28 cellular contexts compared by ENCODE assay signal in genomic region chr12:124171231-124171985, GRCh38.
DNase-seq lines count a peak whose midpoint lies in the region; ATAC-seq, FAIRE-seq and TF ChIP-seq lines count a peak whose summit lies in the region.
"Had no signal": no experiment of that assay in that cellular context is flagged by ENCODE, and none has a peak within 500 bp of the region (broad histone marks: within the 10 kb centered on the region; RNA-seq: fewer than 3 reads in every experiment).

No MANE protein-coding gene starts in this region.

- H3K36me3 ChIP-seq in astrocyte (ENCODE audit: insufficient read depth, low read length) (no peaks in the 10 kb centered on the region), mucosa of descending colon (ENCODE audit: low read depth) (no peaks in the 10 kb centered on the region), esophagus squamous epithelium (no peaks in the 10 kb centered on the region), ovary (no peaks in the 10 kb centered on the region)
- H3K36me3 ChIP-seq: spleen had no signal

- no peak overlapping the region for H2AFZ ChIP-seq in astrocyte (ENCODE audit: low read depth, low read length)

- H3K27me3 ChIP-seq in astrocyte (ENCODE audit: insufficient read depth, low read length) (no peaks in the 10 kb centered on the region), esophagus squamous epithelium (no peaks in the 10 kb centered on the region), ovary (no peaks in the 10 kb centered on the region)

- no peaks in the 10 kb centered on the region for H3K79me2 ChIP-seq in astrocyte (ENCODE audit: insufficient read depth, low read length)

- DNase-seq in SIG-M5 treated with dmso at 0.1 percent for 504 hours (lab: John Stamatoyannopoulos, UW; ENCODE audit: unreplicated experiment) (peak; percentile 12), SIG-M5 (lab: John Stamatoyannopoulos, UW) (no peak), astrocyte (ENCODE audit: low read depth) (no peak), mucosa of descending colon (no peak), esophagus squamous epithelium (lab: John Stamatoyannopoulos, UW) (no peak), ovary (no peak), LoVo (ENCODE audit: low spot score) (no peak)
- DNase-seq in stimulated activated CD4-positive, alpha-beta T cell treated with anti-CD3 and anti-CD28 coated beads, Interleukin-4, amount 100 ng/mL, for 1 hour = no peak
- DNase-seq: activated CD4-positive, alpha-beta T cell treated with anti-CD3 and anti-CD28 coated beads, Interleukin-2, amount 50 U/mL, for 1 hour; activated CD8-positive, alpha-beta memory T cell treated with anti-CD3 and anti-CD28 coated beads, Interleukin-2, amount 10 ng/mL, durations not matched to agents 7 days and 5 days; activated naive CD4-positive, alpha-beta T cell; activated T-cell treated with anti-CD3 and anti-CD28 coated beads, Interleukin-2, amount 50 U/mL, for 48 hours; CD8-positive, alpha-beta memory T cell; cerebellar nuclear complex; KG1; MM.1S; NCI-H446 treated with DMSO at 0.1 percent for 48 hours; NCI-H82; spleen; stimulated activated CD4-positive, alpha-beta T cell treated with anti-CD3 and anti-CD28 coated beads, Interleukin-2, amount 100 ng/mL, for 48 hours; substantia nigra; T-helper 9 cell had no signal

- 75 to 82% methylated on average over 7 of the region's 8 CpGs for WGBS in esophagus squamous epithelium, 2 donors
- WGBS in ovary, 3 donors = 86 to 87% (median 87%) methylated on average over 8 of the region's 8 CpGs

- peaks cover 4% of the 10 kb centered on the region for H3K27me3 Mint-ChIP-seq in astrocyte (ENCODE audit: low read depth, unreplicated experiment)

- H3K27ac ChIP-seq in astrocyte (ENCODE audit: low read depth, low read length) (no peak overlapping the region), esophagus squamous epithelium (no peak overlapping the region), ovary (no peak overlapping the region)
- H3K27ac ChIP-seq: 22Rv1, spleen had no signal

- no peaks in the 10 kb centered on the region for H4K20me1 ChIP-seq in astrocyte (ENCODE audit: insufficient read depth, low read length)

- no peak overlapping the region for H3K4me3 ChIP-seq in astrocyte (ENCODE audit: insufficient read depth, low read depth, low read length)
- no peak overlapping the region for H3K4me3 ChIP-seq in mucosa of descending colon
- H3K4me3 ChIP-seq in esophagus squamous epithelium = no peak overlapping the region
- no peak overlapping the region for H3K4me3 ChIP-seq in ovary
- H3K4me3 ChIP-seq: spleen had no signal

- no peaks in the 10 kb centered on the region for H3K4me1 ChIP-seq in astrocyte (ENCODE audit: insufficient read depth, low read length)
- H3K4me1 ChIP-seq in mucosa of descending colon (ENCODE audit: low read depth) = no peaks in the 10 kb centered on the region
- no peaks in the 10 kb centered on the region for H3K4me1 ChIP-seq in esophagus squamous epithelium
- H3K4me1 ChIP-seq in ovary (ENCODE audit: insufficient read depth) = peaks cover 2% of the 10 kb centered on the region
- H3K4me1 ChIP-seq: spleen had no signal

- peaks cover 9% of the 10 kb centered on the region for H3K9me3 Mint-ChIP-seq in astrocyte (ENCODE audit: unreplicated experiment)
- H3K9me3 Mint-ChIP-seq: CD8-positive, alpha-beta memory T cell; neural crest cell had no signal

- peak; percentile 61 for ATAC-seq in mucosa of descending colon
- ATAC-seq: activated CD8-positive, alpha-beta memory T cell treated with anti-CD3 and anti-CD28 coated beads, Interleukin-2, amount 10 ng/mL, durations not matched to agents 7 days and 5 days; WTC11 had no signal

- H3K4me3 Mint-ChIP-seq in astrocyte (ENCODE audit: unreplicated experiment) = no peak overlapping the region
- H3K4me3 Mint-ChIP-seq: activated CD8-positive, alpha-beta memory T cell treated with anti-CD3 and anti-CD28 coated beads, Interleukin-2, amount 10 ng/mL, durations not matched to agents 7 days and 5 days; brain; neural crest cell; WTC11 had no signal

- peaks cover 1% of the 10 kb centered on the region for H3K36me3 Mint-ChIP-seq in astrocyte (ENCODE audit: low read depth, unreplicated experiment)
- H3K36me3 Mint-ChIP-seq: activated CD8-positive, alpha-beta memory T cell treated with anti-CD3 and anti-CD28 coated beads, Interleukin-2, amount 10 ng/mL, durations not matched to agents 7 days and 5 days; brain; CD8-positive, alpha-beta memory T cell had no signal

- FAIRE-seq in astrocyte (lab: Jason Lieb, UNC) = no peak
- FAIRE-seq: endothelial cell of umbilical vein, islet of Langerhans had no signal

- peaks cover 7% of the 10 kb centered on the region for H3K4me1 Mint-ChIP-seq in astrocyte (ENCODE audit: low read depth, unreplicated experiment)
- H3K4me1 Mint-ChIP-seq: activated CD8-positive, alpha-beta memory T cell treated with anti-CD3 and anti-CD28 coated beads, Interleukin-2, amount 10 ng/mL, durations not matched to agents 7 days and 5 days; neural crest cell had no signal

- TF ChIP-seq POLR2A in esophagus squamous epithelium (IDR thresholded peaks at IDR 0.05) (no peak), ovary (IDR thresholded peaks at IDR 0.05) (no peak)

- TF ChIP-seq EP300 in ovary (IDR thresholded peaks at IDR 0.05) = no peak

- intact Hi-C loops in mucosa of descending colon (cut with DNase I, micrococcal nuclease) (no loop called here), esophagus squamous epithelium (cut with DNase I) (no loop called here), ovary (cut with DNase I) (no loop called here)

- no peak for TF ChIP-seq CTCF in astrocyte (IDR thresholded peaks at IDR 0.05; ENCODE audit: insufficient read depth, low read depth, low read length)
- no peak for TF ChIP-seq CTCF in mucosa of descending colon (IDR thresholded peaks at IDR 0.05)
- no peak for TF ChIP-seq CTCF in esophagus squamous epithelium (IDR thresholded peaks at IDR 0.05)
- TF ChIP-seq CTCF in ovary (IDR thresholded peaks at IDR 0.05) = no peak

- no peak overlapping the region for H3K9ac ChIP-seq in astrocyte (ENCODE audit: low read length)

- H3K4me2 ChIP-seq in astrocyte (ENCODE audit: low read length) = no peak overlapping the region

- H3K27ac Mint-ChIP-seq in astrocyte (ENCODE audit: unreplicated experiment) = peak overlapping the region; percentile 34
- H3K27ac Mint-ChIP-seq: activated CD8-positive, alpha-beta memory T cell treated with anti-CD3 and anti-CD28 coated beads, Interleukin-2, amount 10 ng/mL, durations not matched to agents 7 days and 5 days had no signal

- H3K9me3 ChIP-seq in astrocyte (ENCODE audit: insufficient read depth, low read depth, low read length) (no peaks in the 10 kb centered on the region), mucosa of descending colon (no peaks in the 10 kb centered on the region), esophagus squamous epithelium (no peaks in the 10 kb centered on the region), ovary (no peaks in the 10 kb centered on the region)
- H3K9me3 ChIP-seq: spleen had no signal
